ENCODE assay signal across 8 cellular contexts in the genomic region with DNA sequence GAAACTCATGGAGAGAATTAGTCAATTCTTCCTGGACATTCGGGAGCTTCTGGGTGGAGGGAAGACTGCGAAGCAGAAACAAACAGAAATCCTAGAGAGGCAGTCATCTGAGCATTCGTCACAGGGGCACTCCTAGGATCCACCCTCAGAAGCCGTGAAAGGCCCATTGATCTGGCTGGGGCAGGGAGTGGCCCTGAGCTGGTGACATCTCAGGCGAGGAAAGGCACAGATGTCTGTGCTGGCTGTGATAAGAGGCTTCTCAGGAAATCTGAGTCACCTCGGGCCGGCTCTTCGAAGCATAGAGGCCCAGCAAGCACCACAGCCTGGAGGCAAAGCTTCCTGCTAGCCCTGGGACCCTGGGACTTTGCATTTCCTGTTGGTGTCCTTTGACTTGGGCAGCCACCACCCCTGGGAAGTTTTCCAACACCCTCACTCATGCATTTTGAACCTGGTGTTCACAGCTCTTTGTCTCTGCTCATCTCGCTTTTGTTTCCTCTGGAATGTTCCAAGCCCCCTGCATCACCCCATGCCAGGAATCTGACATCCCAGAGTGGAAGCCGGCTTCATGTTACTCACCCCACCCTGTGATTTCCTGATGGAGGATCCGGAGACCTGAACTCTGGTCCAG. TPM values are rescaled to one million over a fixed set of nuclear protein-coding genes. Genes with fewer than 3 reads are reported as not detected.
A peak's percentile ranks its signal among the peaks of the same experiment; 100 is the strongest.
DNase-seq lines count a peak whose midpoint lies in the region; ATAC-seq and TF ChIP-seq lines count a peak whose summit lies in the region.

No MANE protein-coding gene starts in this region.

- DNase-seq in GM04504 (ENCODE audit: low read depth) (peak; percentile 60), SW480 (ENCODE audit: low spot score) (peak; percentile 95), foreskin fibroblast (peak; percentile 77 to 89), occipital lobe (lab: John Stamatoyannopoulos, UW) (peak; percentile 50), NCI-H1417 treated with DMSO at 0.1 percent for 48 hours (lab: John Stamatoyannopoulos, UW) (no peak), D341Med (ENCODE audit: low spot score) (no peak)

- TF ChIP-seq CTCF in foreskin fibroblast (IDR thresholded peaks at IDR 0.05; ENCODE audit: low read depth, low read length): no peak

- H3K4me3 ChIP-seq in foreskin fibroblast (ENCODE audit: low read depth in 1 of 2, low read length in 2 of 2): no peak overlapping the region

- ATAC-seq in HG03159 (IDR thresholded peaks at IDR 0.05; ENCODE audit: unreplicated experiment): no peak
- ATAC-seq in HG03039 (IDR thresholded peaks at IDR 0.05; ENCODE audit: unreplicated experiment): no peak

RNA-seq across cellular contexts. Expression of a gene that starts 23.3 kb away (rescaled TPM):
- 10.0 TPM for total RNA-seq in occipital lobe

Comparison
In these comparisons a context has a peak if more than half of its experiments do, and no peak if none do; other contexts are left out.
1. DNase-seq: peak in GM04504 (single experiment), SW480 (single experiment), foreskin fibroblast (2 of 2) and occipital lobe (single experiment); none in NCI-H1417 treated with DMSO at 0.1 percent for 48 hours (single experiment) and D341Med (single experiment).